14 cellular contexts compared by ENCODE assay signal in genomic region chr19:12969292-12969988, GRCh38. TPM values are rescaled to one million over a fixed set of nuclear protein-coding genes. Genes with fewer than 3 reads are reported as not detected.
DNase-seq lines count a peak whose midpoint lies in the region; ATAC-seq and TF ChIP-seq lines count a peak whose summit lies in the region.
"Had no signal": no experiment of that assay in that cellular context is flagged by ENCODE, and none has a peak within 500 bp of the region (broad histone marks: within the 10 kb centered on the region; RNA-seq: fewer than 3 reads in every experiment).

Gene DAND5 (plus strand): TSS chr19:12969576. CDS start chr19:12969661, 85 bp downstream.

- no peaks in the 10 kb centered on the region for H3K9me3 ChIP-seq in gastroesophageal sphincter
- H3K9me3 ChIP-seq in osteoblast (ENCODE audit: low read depth, low read length), result no peaks in the 10 kb centered on the region
- H3K9me3 ChIP-seq: left lung, prostate gland had no signal

- H3K36me3 ChIP-seq in gastroesophageal sphincter, result no peaks in the 10 kb centered on the region
- no peaks in the 10 kb centered on the region for H3K36me3 ChIP-seq in osteoblast (ENCODE audit: insufficient read depth, low read length)
- H3K36me3 ChIP-seq: left lung, prostate gland had no signal

- H2AFZ ChIP-seq in osteoblast (ENCODE audit: low read length), result peak within 1 kb of the TSS; percentile 72

- H3K4me2 ChIP-seq in osteoblast (ENCODE audit: insufficient read depth, low read length), result no peak within 1 kb of the TSS

- DNase-seq in G401 (ENCODE audit: low spot score), result peak; percentile 40
- DNase-seq in RPMI8226, result peak; percentile 60
- DNase-seq in osteoblast (ENCODE audit: insufficient read length, low spot score, missing footprints), result peak; percentile 83
- no peak for DNase-seq in ureter (ENCODE audit: low spot score)
- DNase-seq in SW480 (ENCODE audit: low spot score), result no peak
- DNase-seq in SK-N-DZ (ENCODE audit: low spot score), result no peak
- DNase-seq: activated T-cell treated with anti-CD3 and anti-CD28 coated beads, Interleukin-2, amount 50 U/mL, for 72 hours; cerebellar nuclear complex; left lung; NCI-H1436; SHP77 had no signal

- H3K27ac ChIP-seq in gastroesophageal sphincter (peak within 1 kb of the TSS in 3 of 4 donors; percentile 61 to 74 (median 71)), osteoblast (ENCODE audit: low read depth, low read length) (no peak within 1 kb of the TSS)
- H3K27ac ChIP-seq: left lung, prostate gland had no signal

- no peak for TF ChIP-seq POLR2A in gastroesophageal sphincter (IDR thresholded peaks at IDR 0.05)

- H3K27me3 ChIP-seq in gastroesophageal sphincter (no peaks in the 10 kb centered on the region), osteoblast (ENCODE audit: insufficient read depth, low read length) (no peaks in the 10 kb centered on the region)
- H3K27me3 ChIP-seq: left lung had no signal

- no peak for TF ChIP-seq EP300 in gastroesophageal sphincter (IDR thresholded peaks at IDR 0.05)

- ATAC-seq in gastroesophageal sphincter (no peak), HG02678 (IDR thresholded peaks at IDR 0.05; ENCODE audit: unreplicated experiment) (no peak)
- ATAC-seq: left lung had no signal

- no peak for TF ChIP-seq CTCF in gastroesophageal sphincter (IDR thresholded peaks at IDR 0.05)
- no peak for TF ChIP-seq CTCF in osteoblast (IDR thresholded peaks at IDR 0.05; ENCODE audit: extremely low read depth, low read depth, low read length)

- no CpG with 5 or more reads among the region's 14 CpGs for WGBS in gastroesophageal sphincter (ENCODE audit: low coverage in 1 of 2), 2 donors

- H3K79me2 ChIP-seq in osteoblast (ENCODE audit: insufficient read depth, low read length), result no peaks in the 10 kb centered on the region

- H3K4me1 ChIP-seq in gastroesophageal sphincter (peaks cover 0 to 30% (median 3%) of the 10 kb centered on the region in 3 donors), osteoblast (ENCODE audit: insufficient read depth, low read length) (peaks cover 15% of the 10 kb centered on the region)
- H3K4me1 ChIP-seq: prostate gland had no signal

- in situ Hi-C loops in G401 (cut with HindIII; ENCODE audit: low sequenced_read_pairs), result no loop called here

- no peaks in the 10 kb centered on the region for H4K20me1 ChIP-seq in osteoblast (ENCODE audit: insufficient read depth, low read length)

- H3K4me3 ChIP-seq in gastroesophageal sphincter (no peak within 1 kb of the TSS), osteoblast (ENCODE audit: insufficient read depth, low read length) (no peak within 1 kb of the TSS)
- H3K4me3 ChIP-seq: left lung, prostate gland had no signal

RNA-seq across cellular contexts. Expression of gene DAND5, which starts in this region (rescaled TPM):
- 0.18 TPM in 1 of 2 replicates, not detected in the other for total RNA-seq in G401 (2014; rRNA removed; shearing (Covaris generic))
- under 1 TPM in 1 of 4 donors, not detected in 3; 0.35 TPM for total RNA-seq in gastroesophageal sphincter
- total RNA-seq in osteoblast, result not detected in 2 replicates
- total RNA-seq in ureter, result not detected
- polyA plus RNA-seq in SK-N-DZ (2014; cell fraction: cytosol; rRNA removed), result not detected in 2 replicates
- polyA plus RNA-seq in SK-N-DZ (2014; cell fraction: nucleus; rRNA removed), result not detected in 2 replicates

Comparison
In these comparisons a context has a peak if more than half of its experiments do, and no peak if none do; other contexts are left out.
1. Peak in DNase-seq in G401; RNA of the gene not detected or under 1 TPM.
2. Peak in DNase-seq in osteoblast; RNA of the gene not detected or under 1 TPM.